12 cellular contexts compared by ENCODE assay signal in genomic region chr10:17022399-17022798, GRCh38.
DNase-seq lines count a peak whose midpoint lies in the region; ATAC-seq and TF ChIP-seq lines count a peak whose summit lies in the region.
"Had no signal": no experiment of that assay in that cellular context is flagged by ENCODE, and none has a peak within 500 bp of the region (broad histone marks: within the 10 kb centered on the region; RNA-seq: fewer than 3 reads in every experiment).

No MANE protein-coding gene starts in this region.

- TF ChIP-seq CTCF in HCT116 (IDR thresholded peaks at IDR 0.05 in 2 of 3, conservative IDR thresholded peaks at IDR 0.05 in 1 of 3; ENCODE audit: borderline replicate concordance in 1 of 3, insufficient read depth in 1 of 3, low read depth in 2 of 3, low read length in 2 of 3) (no peak), heart left ventricle (IDR thresholded peaks at IDR 0.05) (no peak), retinal pigment epithelial cell (conservative IDR thresholded peaks at IDR 0.05; ENCODE audit: low read depth, low read length) (peak; percentile 7), glutamatergic neuron (IDR thresholded peaks at IDR 0.05; ENCODE audit: partially characterized antibody, unreplicated experiment) (no peak)

- ATAC-seq in HCT116 (no peak), T-helper 17 cell (no peak), heart left ventricle (peak in 1 of 4 donors; percentile 30), HG03095 (IDR thresholded peaks at IDR 0.05; ENCODE audit: unreplicated experiment) (no peak)

- H3K4me3 ChIP-seq in HCT116 (replicated peaks in 1 of 2; ENCODE audit: low read depth in 1 of 2, low read length in 2 of 2) (no peak overlapping the region), heart left ventricle (no peak overlapping the region), retinal pigment epithelial cell (ENCODE audit: low read length) (peak overlapping the region; percentile 13), Karpas-422 (ENCODE audit: low read length) (no peak overlapping the region)

- no peak overlapping the region for H3K27ac ChIP-seq in HCT116 (ENCODE audit: low read depth, low read length)
- peak overlapping the region in 7 of 12 donors; percentile 52 to 88 (median 64) for H3K27ac ChIP-seq in heart left ventricle
- H3K27ac ChIP-seq in Karpas-422 (ENCODE audit: low read length) = no peak overlapping the region
- H3K27ac ChIP-seq: parathyroid adenoma, RWPE1 had no signal

- H3K4me2 ChIP-seq in HCT116 (ENCODE audit: low read length) = no peak overlapping the region
- H3K4me2 ChIP-seq in Karpas-422 (ENCODE audit: low read depth, low read length, poor library complexity, severe bottlenecking) = no peak overlapping the region

- no peaks in the 10 kb centered on the region for H3K9me3 ChIP-seq in HCT116 (ENCODE audit: control insufficient read depth in 1 of 2, insufficient read depth in 1 of 2, low read depth in 1 of 2, low read length in 2 of 2)
- no peaks in the 10 kb centered on the region for H3K9me3 ChIP-seq in T-helper 17 cell (ENCODE audit: control insufficient read depth, low read length, poor library complexity, severe bottlenecking)
- peaks cover 0 to 17% (median 0%) of the 10 kb centered on the region in 12 donors for H3K9me3 ChIP-seq in heart left ventricle
- H3K9me3 ChIP-seq in Karpas-422 (ENCODE audit: low read length) = no peaks in the 10 kb centered on the region

- H3K27me3 ChIP-seq in HCT116 (ENCODE audit: insufficient read depth, low read length) = no peaks in the 10 kb centered on the region
- H3K27me3 ChIP-seq in heart left ventricle = no peaks in the 10 kb centered on the region
- H3K27me3 ChIP-seq in Karpas-422 (ENCODE audit: low read length) = no peaks in the 10 kb centered on the region

- H3K9ac ChIP-seq in HCT116 (ENCODE audit: low read length) = no peak overlapping the region
- no peak overlapping the region for H3K9ac ChIP-seq in Karpas-422 (ENCODE audit: low read length)
- H3K9ac ChIP-seq: parathyroid adenoma had no signal

- H3K9me3 Mint-ChIP-seq in glutamatergic neuron (ENCODE audit: unreplicated experiment) = peaks cover 3% of the 10 kb centered on the region

- H3K4me1 ChIP-seq in HCT116 (ENCODE audit: control insufficient read depth in 1 of 2, insufficient read depth in 2 of 2, low read length in 2 of 2) (peaks cover 10 to 34% of the 10 kb centered on the region in 2 experiments; a peak in 3 of 4 replicates), heart left ventricle (peaks cover 0 to 55% (median 22%) of the 10 kb centered on the region in 12 donors), Karpas-422 (ENCODE audit: low read length) (no peaks in the 10 kb centered on the region)
- H3K4me1 ChIP-seq: parathyroid adenoma had no signal

- POLR2A ChIA-PET in HCT116 (lab: Charles Lee) = no interaction called here

- H3K79me2 ChIP-seq in HCT116 (ENCODE audit: insufficient read depth, low read length) = no peaks in the 10 kb centered on the region
- no peaks in the 10 kb centered on the region for H3K79me2 ChIP-seq in Karpas-422 (ENCODE audit: low read length)
- H3K79me2 ChIP-seq: parathyroid adenoma had no signal

- TF ChIP-seq POLR2A in HCT116 (IDR thresholded peaks at IDR 0.05; ENCODE audit: borderline replicate concordance, extremely low read depth, insufficient read depth, insufficient read length) = no peak
- TF ChIP-seq POLR2A in heart left ventricle (IDR thresholded peaks at IDR 0.05) = no peak

- H3K36me3 Mint-ChIP-seq in T-helper 17 cell (ENCODE audit: low read depth) (no peaks in the 10 kb centered on the region), glutamatergic neuron (ENCODE audit: unreplicated experiment) (no peaks in the 10 kb centered on the region)

- intact Hi-C loops in HCT116 (cut with micrococcal nuclease) (no loop called here), heart left ventricle (cut with DNase I) (no loop called here)

- H4K20me1 ChIP-seq in HCT116 (ENCODE audit: insufficient read depth) = no peaks in the 10 kb centered on the region
- no peaks in the 10 kb centered on the region for H4K20me1 ChIP-seq in Karpas-422 (ENCODE audit: insufficient read depth, low read depth, low read length)

- 76 to 82% (median 80%) methylated on average over 7 of the region's 7 CpGs for WGBS in heart left ventricle, 4 donors

- no peak for TF ChIP-seq RAD21 in HCT116 (IDR thresholded peaks at IDR 0.05; ENCODE audit: low read depth)

- DNase-seq in HCT116 (ENCODE audit: low read depth, low spot score) (no peak), T-helper 17 cell (no peak), heart left ventricle (no peak), retinal pigment epithelial cell (ENCODE audit: low read depth) (no peak), Karpas-422 (no peak), glutamatergic neuron (no peak), SIG-M5 (lab: John Stamatoyannopoulos, UW) (no peak)
- DNase-seq: activated CD4-positive, alpha-beta T cell treated with anti-CD3 and anti-CD28 coated beads, Interleukin-2, amount 50 U/mL, for 48 hours; NCI-H2029 had no signal

- H3K36me3 ChIP-seq in HCT116 (ENCODE audit: control insufficient read depth in 1 of 2, insufficient read depth in 2 of 2, low read length in 2 of 2) = no peaks in the 10 kb centered on the region
- no peaks in the 10 kb centered on the region for H3K36me3 ChIP-seq in heart left ventricle
- H3K36me3 ChIP-seq in Karpas-422 (ENCODE audit: insufficient read depth, low read length) = no peaks in the 10 kb centered on the region

- H3K9me2 ChIP-seq in HCT116 (ENCODE audit: insufficient read depth) (no peaks in the 10 kb centered on the region; the same call in 1 of the 2 replicates), Karpas-422 (replicated peaks; ENCODE audit: insufficient read depth, low read length) (no peaks in the 10 kb centered on the region)

- H2AFZ ChIP-seq in HCT116 (ENCODE audit: low read depth, low read length, poor library complexity, severe bottlenecking) (peak overlapping the region; percentile 47), Karpas-422 (ENCODE audit: low read length) (no peak overlapping the region)
- H2AFZ ChIP-seq: parathyroid adenoma had no signal

- RAD21 ChIA-PET in HCT116 (lab: Charles Lee; ENCODE audit: low non-redundant PET in 1 of 2, low total read pairs in 2 of 2, uncharacterized antibody in 2 of 2, unreplicated experiment in 2 of 2) = interaction anchor here (0.7 kb wide), 2 partner anchors 113 to 206 kb away, joined by 6 read pairs; no protein-coding TSS in a partner anchor

- H3K4me3 Mint-ChIP-seq in T-helper 17 cell (no peak overlapping the region), glutamatergic neuron (ENCODE audit: unreplicated experiment) (no peak overlapping the region)

- H3K4me1 Mint-ChIP-seq in T-helper 17 cell (peaks cover 32% of the 10 kb centered on the region), glutamatergic neuron (ENCODE audit: low read depth, unreplicated experiment) (peaks cover 36% of the 10 kb centered on the region)

- BruUV-seq in HCT116 (replicated peaks; lab: Mats Ljungman, UMichigan) = no TSS peak

- H3K27ac Mint-ChIP-seq in T-helper 17 cell (peak overlapping the region; percentile 96), glutamatergic neuron (ENCODE audit: unreplicated experiment) (no peak overlapping the region)

- CTCF ChIA-PET in HCT116 (lab: Charles Lee) = no interaction called here

- H3K27me3 Mint-ChIP-seq in T-helper 17 cell (no peaks in the 10 kb centered on the region), glutamatergic neuron (ENCODE audit: unreplicated experiment) (no peaks in the 10 kb centered on the region)

TF ChIP-seq in HCT116, 20 proteins besides CTCF, POLR2A, EP300 and RAD21 (continues in another document):
- TF ChIP-seq ZNF274 (IDR thresholded peaks at IDR 0.05; ENCODE audit: low read depth, low read length) (no peak), SRF (IDR thresholded peaks at IDR 0.05; ENCODE audit: low read depth) (no peak), JUND (IDR thresholded peaks at IDR 0.05) (no peak), YY1 (IDR thresholded peaks at IDR 0.05; ENCODE audit: extremely low read depth, insufficient replicate concordance, low read depth, low read length) (no peak), SP1 (IDR thresholded peaks at IDR 0.05; ENCODE audit: low read depth) (no peak), EGR1 (IDR thresholded peaks at IDR 0.05; ENCODE audit: low read depth) (no peak), SIN3A (IDR thresholded peaks at IDR 0.05; ENCODE audit: low read depth) (no peak)
- TF ChIP-seq, protein P1, sequence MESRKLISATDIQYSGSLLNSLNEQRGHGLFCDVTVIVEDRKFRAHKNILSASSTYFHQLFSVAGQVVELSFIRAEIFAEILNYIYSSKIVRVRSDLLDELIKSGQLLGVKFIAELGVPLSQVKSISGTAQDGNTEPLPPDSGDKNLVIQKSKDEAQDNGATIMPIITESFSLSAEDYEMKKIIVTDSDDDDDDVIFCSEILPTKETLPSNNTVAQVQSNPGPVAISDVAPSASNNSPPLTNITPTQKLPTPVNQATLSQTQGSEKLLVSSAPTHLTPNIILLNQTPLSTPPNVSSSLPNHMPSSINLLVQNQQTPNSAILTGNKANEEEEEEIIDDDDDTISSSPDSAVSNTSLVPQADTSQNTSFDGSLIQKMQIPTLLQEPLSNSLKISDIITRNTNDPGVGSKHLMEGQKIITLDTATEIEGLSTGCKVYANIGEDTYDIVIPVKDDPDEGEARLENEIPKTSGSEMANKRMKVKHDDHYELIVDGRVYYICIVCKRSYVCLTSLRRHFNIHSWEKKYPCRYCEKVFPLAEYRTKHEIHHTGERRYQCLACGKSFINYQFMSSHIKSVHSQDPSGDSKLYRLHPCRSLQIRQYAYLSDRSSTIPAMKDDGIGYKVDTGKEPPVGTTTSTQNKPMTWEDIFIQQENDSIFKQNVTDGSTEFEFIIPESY (IDR thresholded peaks at IDR 0.05; ENCODE audit: extremely low read depth, insufficient replicate concordance, low read length) = no peak
- TF ChIP-seq, protein P2, sequence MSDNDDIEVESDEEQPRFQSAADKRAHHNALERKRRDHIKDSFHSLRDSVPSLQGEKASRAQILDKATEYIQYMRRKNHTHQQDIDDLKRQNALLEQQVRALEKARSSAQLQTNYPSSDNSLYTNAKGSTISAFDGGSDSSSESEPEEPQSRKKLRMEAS (IDR thresholded peaks at IDR 0.05) = no peak

Comparison
In these comparisons a context has a peak if more than half of its experiments do, and no peak if none do; other contexts are left out.
1. H3K27ac ChIP-seq: peak in heart left ventricle (7 of 12); none in HCT116 (single experiment) and Karpas-422 (single experiment).